ENCODE assay signal across 8 cellular contexts in the genomic region with DNA sequence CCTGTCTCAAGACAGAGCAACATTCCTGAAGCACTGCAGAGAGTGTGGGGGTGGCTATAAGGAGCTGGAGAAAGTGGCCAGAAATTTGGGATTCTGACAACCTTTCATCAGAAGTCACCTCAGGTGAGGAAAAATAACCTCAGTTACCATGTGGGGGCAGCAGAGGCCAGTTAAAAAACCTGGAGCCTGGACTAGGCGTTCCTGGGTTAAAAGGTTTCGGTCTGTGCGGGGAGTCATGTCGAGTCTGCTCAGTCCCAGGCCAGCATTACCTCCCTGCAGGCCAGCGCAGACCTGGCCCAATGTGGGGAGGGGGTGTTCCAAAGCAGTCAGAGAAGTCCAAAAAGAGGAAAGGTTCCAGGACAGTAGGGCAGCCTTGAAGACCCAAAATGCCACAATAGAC. TPM values are rescaled to one million over a fixed set of nuclear protein-coding genes. Genes with fewer than 3 reads are reported as not detected.
DNase-seq lines count a peak whose midpoint lies in the region; ATAC-seq and TF ChIP-seq lines count a peak whose summit lies in the region.

No MANE protein-coding gene starts in this region.

- peak; percentile 22 for TF ChIP-seq CTCF in fibroblast of the aortic adventitia (IDR thresholded peaks at IDR 0.05; ENCODE audit: insufficient read depth, low read length)

- ATAC-seq in SK-N-SH treated with all-trans-retinoic acid at 6 μM for 48 hours (peak; percentile 77), GM21423 (IDR thresholded peaks at IDR 0.05; ENCODE audit: unreplicated experiment) (no peak)

- DNase-seq in DMS53 (lab: John Stamatoyannopoulos, UW) (peak; percentile 71), HAP-1 (ENCODE audit: low spot score in 2 of 2) (peak; percentile 28 to 80), fibroblast of the aortic adventitia (ENCODE audit: low read depth) (peak; percentile 3), amniotic stem cell (lab: John Stamatoyannopoulos, UW) (no peak), GDM1 (lab: John Stamatoyannopoulos, UW) (no peak)
- peak; percentile 36 to 37 for DNase-seq in stimulated activated CD4-positive, alpha-beta T cell treated with anti-CD3 and anti-CD28 coated beads, Interleukin-2, amount 100 ng/mL, for 48 hours

- no peaks in the 10 kb centered on the region for H3K9me3 ChIP-seq in HAP-1

- no peak overlapping the region for H3K4me3 ChIP-seq in HAP-1
- no peak overlapping the region for H3K4me3 ChIP-seq in fibroblast of the aortic adventitia (ENCODE audit: low read depth, low read length)

- H3K27me3 ChIP-seq in HAP-1 (ENCODE audit: low read depth): peaks cover 12% of the 10 kb centered on the region

- in situ Hi-C loops in HAP-1 (cut with MboI; ENCODE audit: low sequenced_read_pairs): no loop called here

- H3K4me1 ChIP-seq in HAP-1: no peaks in the 10 kb centered on the region

- no peaks in the 10 kb centered on the region for H3K36me3 ChIP-seq in HAP-1 (replicated peaks)

TF ChIP-seq in SK-N-SH treated with all-trans-retinoic acid at 6 μM for 48 hours, 23 proteins besides CTCF, POLR2A, EP300 and RAD21:
- TF ChIP-seq RARB (CRISPR knock-in tag; IDR thresholded peaks at IDR 0.05) (no peak), ZC3H10 (CRISPR knock-in tag; IDR thresholded peaks at IDR 0.05) (no peak), ZFP3 (CRISPR knock-in tag; IDR thresholded peaks at IDR 0.05) (no peak), OSR1 (CRISPR knock-in tag; IDR thresholded peaks at IDR 0.05) (no peak), ZNF8 (CRISPR knock-in tag; IDR thresholded peaks at IDR 0.05) (no peak), SNAI2 (CRISPR knock-in tag; IDR thresholded peaks at IDR 0.05) (no peak), ZNF70 (CRISPR knock-in tag; IDR thresholded peaks at IDR 0.05) (no peak), GLIS3 (CRISPR knock-in tag; IDR thresholded peaks at IDR 0.05) (no peak)

RNA-seq across cellular contexts. Expression of a gene that starts 10.9 kb away (rescaled TPM):
- not detected in 2 replicates for total RNA-seq in fibroblast of the aortic adventitia (ENCODE audit: low replicate concordance)

Comparison
In these comparisons a context has a peak if more than half of its experiments do, and no peak if none do; other contexts are left out.
1. DNase-seq: peak in DMS53 (single experiment), HAP-1 (2 of 2), fibroblast of the aortic adventitia (single experiment) and stimulated activated CD4-positive, alpha-beta T cell treated with anti-CD3 and anti-CD28 coated beads, Interleukin-2, amount 100 ng/mL, for 48 hours (2 of 2); none in amniotic stem cell (single experiment) and GDM1 (single experiment).